Comparison of ENCODE assay signal across 19 cellular contexts in the genomic region with DNA sequence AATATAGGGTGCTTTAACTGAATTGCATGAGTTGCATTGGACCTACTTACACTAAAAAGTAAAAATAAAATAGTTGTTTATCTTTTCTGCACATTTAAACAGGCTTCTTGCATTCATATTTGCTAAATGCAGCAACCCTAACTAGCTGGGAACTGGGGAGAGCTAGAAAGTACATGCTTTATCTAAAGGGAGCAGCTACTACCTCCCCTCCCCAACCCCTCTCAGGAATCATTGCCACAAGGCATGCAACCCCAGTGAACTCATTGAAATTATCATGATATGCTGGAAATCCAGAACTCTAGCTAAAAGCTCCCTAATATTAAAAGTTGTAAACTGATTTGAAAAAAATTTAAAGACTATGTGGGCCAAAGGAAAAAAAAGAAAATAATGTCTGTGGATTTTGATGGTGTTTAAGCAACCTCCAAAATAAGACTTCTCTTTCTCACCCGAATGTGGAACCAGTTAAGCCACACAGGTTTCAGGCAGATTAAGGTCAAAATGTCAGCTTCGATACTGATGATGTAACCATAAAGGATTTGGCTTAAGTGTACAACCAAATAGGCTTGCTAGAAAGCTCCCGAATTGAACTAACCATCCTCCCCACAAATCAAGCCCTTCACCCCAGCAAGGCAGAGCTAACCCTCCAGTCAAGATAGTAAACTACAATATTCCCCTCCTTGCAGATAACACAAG.
"Had no signal": no experiment of that assay in that cellular context is flagged by ENCODE, and none has a peak within 500 bp of the region (broad histone marks: within the 10 kb centered on the region; RNA-seq: fewer than 3 reads in every experiment).

No MANE protein-coding gene starts in this region.

- H3K9me3 Mint-ChIP-seq: activated CD4-positive, alpha-beta memory T cell treated with anti-CD3 and anti-CD28 coated beads, Interleukin-2, amount 10 ng/mL, durations not matched to agents 7 days and 5 days; activated naive CD8-positive, alpha-beta T cell treated with anti-CD3 and anti-CD28 coated beads, Interleukin-2, amount 50 U/mL, for 24 hours; nephron; stimulated activated memory B cell treated with anti-CD40 and anti-IgM and Interleukin-4, amounts not matched to agents 10 μg/mL and 1 μg/mL and 100 μg/mL, for 72 hours had no signal

- H3K27me3 Mint-ChIP-seq: activated CD4-positive, alpha-beta memory T cell treated with anti-CD3 and anti-CD28 coated beads, Interleukin-2, amount 10 ng/mL, durations not matched to agents 7 days and 5 days; activated CD4-positive, alpha-beta T cell treated with anti-CD3 and anti-CD28 coated beads for 36 hours; activated naive CD8-positive, alpha-beta T cell treated with anti-CD3 and anti-CD28 coated beads, Interleukin-2, amount 50 U/mL, for 24 hours; stimulated activated memory B cell treated with anti-CD40 and anti-IgM and Interleukin-4, amounts not matched to agents 10 μg/mL and 1 μg/mL and 100 μg/mL, for 72 hours had no signal

- H3K27ac ChIP-seq: cardiac muscle cell, colonic mucosa, gastroesophageal sphincter, psoas muscle, spleen, tibial nerve, vagina had no signal

- H3K4me1 ChIP-seq: psoas muscle had no signal

- H3K36me3 ChIP-seq: cardiac muscle cell, colonic mucosa, gastroesophageal sphincter, spleen, tibial nerve, vagina had no signal

- DNase-seq: activated CD4-positive, alpha-beta memory T cell treated with anti-CD3 and anti-CD28 coated beads, Interleukin-2, amount 10 ng/mL, durations not matched to agents 7 days and 5 days; activated CD4-positive, alpha-beta T cell treated with anti-CD3 and anti-CD28 coated beads for 36 hours; activated CD8-positive, alpha-beta memory T cell treated with anti-CD3 and anti-CD28 coated beads, Interleukin-2, amount 50 U/mL, for 4 hours; activated naive CD4-positive, alpha-beta T cell; activated naive CD8-positive, alpha-beta T cell treated with anti-CD3 and anti-CD28 coated beads, Interleukin-2, amount 50 U/mL, for 24 hours; colonic mucosa; effector CD8-positive, alpha-beta T cell; left ventricle myocardium superior; mesenchymal stem cell; psoas muscle; spleen; stimulated activated CD4-positive, alpha-beta T cell treated with anti-CD3 and anti-CD28 coated beads, Interleukin-1b, Interleukin-23, amount 100 ng/mL, for 48 hours had no signal

- H3K9me3 ChIP-seq: colonic mucosa, gastroesophageal sphincter, psoas muscle, spleen, tibial nerve, vagina had no signal

- H3K4me3 Mint-ChIP-seq: activated CD4-positive, alpha-beta memory T cell treated with anti-CD3 and anti-CD28 coated beads, Interleukin-2, amount 10 ng/mL, durations not matched to agents 7 days and 5 days; activated CD4-positive, alpha-beta T cell treated with anti-CD3 and anti-CD28 coated beads for 36 hours; activated naive CD8-positive, alpha-beta T cell treated with anti-CD3 and anti-CD28 coated beads, Interleukin-2, amount 50 U/mL, for 24 hours; nephron; stimulated activated memory B cell treated with anti-CD40 and anti-IgM and Interleukin-4, amounts not matched to agents 10 μg/mL and 1 μg/mL and 100 μg/mL, for 72 hours had no signal

- ATAC-seq: activated CD4-positive, alpha-beta T cell treated with anti-CD3 and anti-CD28 coated beads for 36 hours; activated naive CD8-positive, alpha-beta T cell treated with anti-CD3 and anti-CD28 coated beads, Interleukin-2, amount 50 U/mL, for 24 hours; gastroesophageal sphincter; left ventricle myocardium superior; psoas muscle; sciatic nerve; stimulated activated memory B cell treated with anti-CD40 and anti-IgM and Interleukin-4, amounts not matched to agents 10 μg/mL and 1 μg/mL and 100 μg/mL, for 72 hours had no signal

- H3K27ac Mint-ChIP-seq: activated CD4-positive, alpha-beta memory T cell treated with anti-CD3 and anti-CD28 coated beads, Interleukin-2, amount 10 ng/mL, durations not matched to agents 7 days and 5 days; activated CD4-positive, alpha-beta T cell treated with anti-CD3 and anti-CD28 coated beads for 36 hours; activated naive CD8-positive, alpha-beta T cell treated with anti-CD3 and anti-CD28 coated beads, Interleukin-2, amount 50 U/mL, for 24 hours; nephron; stimulated activated memory B cell treated with anti-CD40 and anti-IgM and Interleukin-4, amounts not matched to agents 10 μg/mL and 1 μg/mL and 100 μg/mL, for 72 hours had no signal

- H3K4me3 ChIP-seq: cardiac muscle cell, colonic mucosa, gastroesophageal sphincter, psoas muscle, spleen, tibial nerve, vagina had no signal

- H3K36me3 Mint-ChIP-seq: stimulated activated memory B cell treated with anti-CD40 and anti-IgM and Interleukin-4, amounts not matched to agents 10 μg/mL and 1 μg/mL and 100 μg/mL, for 72 hours had no signal

- H3K27me3 ChIP-seq: cardiac muscle cell, colonic mucosa, gastroesophageal sphincter, spleen, tibial nerve, vagina had no signal
